Comparison of ENCODE assay signal across 23 cellular contexts in the genomic region with DNA sequence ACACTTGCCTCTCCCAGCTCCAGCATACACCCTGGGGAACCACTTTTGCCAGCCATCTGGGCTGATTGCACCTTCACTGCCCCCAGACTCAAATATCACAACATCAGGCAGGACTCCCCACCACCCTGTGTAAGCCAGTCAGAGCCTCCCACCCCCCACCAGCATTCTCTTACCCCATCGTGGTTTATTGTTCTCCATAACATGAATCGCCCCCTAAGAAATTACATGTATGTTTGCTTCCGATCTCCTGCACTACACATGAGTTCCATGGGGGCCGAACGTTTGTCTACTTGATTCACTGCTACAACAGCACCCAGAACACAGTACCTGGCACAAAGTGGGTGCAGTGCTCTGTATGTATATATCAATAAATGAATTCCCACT. TPM values are rescaled to one million over a fixed set of nuclear protein-coding genes. Genes with fewer than 3 reads are reported as not detected.
DNase-seq lines count a peak whose midpoint lies in the region; ATAC-seq and TF ChIP-seq lines count a peak whose summit lies in the region.
"Had no signal": no experiment of that assay in that cellular context is flagged by ENCODE, and none has a peak within 500 bp of the region (broad histone marks: within the 10 kb centered on the region; RNA-seq: fewer than 3 reads in every experiment).

No MANE protein-coding gene starts in this region.

- no peak overlapping the region for H2AFZ ChIP-seq in PC-9
- H2AFZ ChIP-seq in smooth muscle cell (ENCODE audit: low read depth), result no peak overlapping the region

- no peak for DNase-seq in Caco-2
- no peak for DNase-seq in PC-9
- no peak for DNase-seq in smooth muscle cell (lab: John Stamatoyannopoulos, UW; ENCODE audit: unreplicated experiment)
- DNase-seq in stimulated activated naive CD8-positive, alpha-beta T cell treated with anti-CD3 and anti-CD28 coated beads, Interleukin-15, amount 100 ng/mL, for 72 hours, result no peak
- no peak for DNase-seq in left ventricle myocardium inferior
- no peak for DNase-seq in activated CD4-positive, CD25-positive, alpha-beta regulatory T cell (lab: John Stamatoyannopoulos, UW)
- DNase-seq in MG63, result no peak
- DNase-seq: aorta; caudate nucleus; natural killer cell; NCI-H1105; NCI-H187 treated with DMSO at 0.1 percent for 48 hours; NCI-H2171 treated with DMSO at 0.1 percent for 48 hours; NCI-H524; NK-92 treated with Interleukin-12 subunit alpha and Interleukin-12 subunit beta, amount 100 ng/mL, for 24 hours; stimulated activated CD4-positive, alpha-beta T cell treated with anti-CD3 and anti-CD28 coated beads, Interleukin-4, amount 100 ng/mL, for 1 hour; SW 1271; T-helper 9 cell had no signal

- H3K27me3 Mint-ChIP-seq in Caco-2 (ENCODE audit: insufficient read depth, unreplicated experiment), result no peaks in the 10 kb centered on the region
- H3K27me3 Mint-ChIP-seq in dendritic cell treated with granulocyte-macrophage colony-stimulating factor and Interleukin-4, amounts not matched to agents 40 ng/mL and 50 ng/mL, for 4 days, result no peaks in the 10 kb centered on the region
- no peaks in the 10 kb centered on the region for H3K27me3 Mint-ChIP-seq in stimulated activated naive CD8-positive, alpha-beta T cell treated with anti-CD3 and anti-CD28 coated beads, Interleukin-15, amount 100 ng/mL, for 72 hours
- H3K27me3 Mint-ChIP-seq: activated naive CD8-positive, alpha-beta T cell; B cell had no signal

- H3K4me3 Mint-ChIP-seq in Caco-2 (ENCODE audit: unreplicated experiment), result peak overlapping the region; percentile 48
- no peak overlapping the region for H3K4me3 Mint-ChIP-seq in dendritic cell treated with granulocyte-macrophage colony-stimulating factor and Interleukin-4, amounts not matched to agents 40 ng/mL and 50 ng/mL, for 4 days
- no peak overlapping the region for H3K4me3 Mint-ChIP-seq in stimulated activated naive CD8-positive, alpha-beta T cell treated with anti-CD3 and anti-CD28 coated beads, Interleukin-15, amount 100 ng/mL, for 72 hours
- H3K4me3 Mint-ChIP-seq: activated naive CD8-positive, alpha-beta T cell; B cell; natural killer cell had no signal

- H3K9me3 ChIP-seq in Caco-2 (no peaks in the 10 kb centered on the region), PC-9 (ENCODE audit: insufficient read depth, low read depth) (no peaks in the 10 kb centered on the region), smooth muscle cell (replicated peaks; ENCODE audit: low read depth) (no peaks in the 10 kb centered on the region), left ventricle myocardium inferior (replicated peaks) (no peaks in the 10 kb centered on the region), MG63 (no peaks in the 10 kb centered on the region)
- H3K9me3 ChIP-seq: suprapubic skin had no signal

- BruUV-seq in Caco-2 (replicated peaks; lab: Mats Ljungman, UMichigan) (no TSS peak), PC-9 (replicated peaks; lab: Mats Ljungman, UMichigan) (no TSS peak)

- peak overlapping the region; percentile 83 for H3K27ac ChIP-seq in PC-9
- H3K27ac ChIP-seq in smooth muscle cell (ENCODE audit: low read depth), result peak overlapping the region; percentile 71
- H3K27ac ChIP-seq in left ventricle myocardium inferior (replicated peaks), result no peak overlapping the region

- H3K9me2 ChIP-seq in PC-9 (ENCODE audit: insufficient read depth), result no peaks in the 10 kb centered on the region

- no peak overlapping the region for H3K4me3 ChIP-seq in Caco-2 (ENCODE audit: low read depth, low read length)
- H3K4me3 ChIP-seq in PC-9, result no peak overlapping the region
- H3K4me3 ChIP-seq in smooth muscle cell, result no peak overlapping the region
- H3K4me3 ChIP-seq in left ventricle myocardium inferior, result no peak overlapping the region
- H3K4me3 ChIP-seq in MG63, result no peak overlapping the region
- H3K4me3 ChIP-seq: suprapubic skin had no signal

- H3K27ac Mint-ChIP-seq in Caco-2 (ENCODE audit: unreplicated experiment), result peak overlapping the region; percentile 84
- peak overlapping the region; percentile 82 for H3K27ac Mint-ChIP-seq in dendritic cell treated with granulocyte-macrophage colony-stimulating factor and Interleukin-4, amounts not matched to agents 40 ng/mL and 50 ng/mL, for 4 days
- H3K27ac Mint-ChIP-seq in stimulated activated naive CD8-positive, alpha-beta T cell treated with anti-CD3 and anti-CD28 coated beads, Interleukin-15, amount 100 ng/mL, for 72 hours, result no peak overlapping the region
- H3K27ac Mint-ChIP-seq: activated naive CD8-positive, alpha-beta T cell; B cell had no signal

- H3K79me2 ChIP-seq in PC-9 (ENCODE audit: low read depth) (peaks cover 71% of the 10 kb centered on the region), smooth muscle cell (ENCODE audit: low read depth) (peaks cover 99% of the 10 kb centered on the region)

- ATAC-seq in stimulated activated naive CD8-positive, alpha-beta T cell treated with anti-CD3 and anti-CD28 coated beads, Interleukin-15, amount 100 ng/mL, for 72 hours, result no peak
- ATAC-seq: natural killer cell, Panc1 had no signal

- H4K20me1 ChIP-seq in PC-9 (ENCODE audit: insufficient read depth), result no peaks in the 10 kb centered on the region
- H4K20me1 ChIP-seq in smooth muscle cell (ENCODE audit: low read depth), result peaks cover 93% of the 10 kb centered on the region

- TF ChIP-seq CTCF in Caco-2 (IDR thresholded peaks at IDR 0.05; ENCODE audit: insufficient read depth in 1 of 2, low read depth in 1 of 2, low read length in 1 of 2, severe bottlenecking in 1 of 2, unreplicated experiment in 1 of 2), result no peak
- no peak for TF ChIP-seq CTCF in PC-9 (conservative IDR thresholded peaks at IDR 0.05)
- TF ChIP-seq CTCF in smooth muscle cell (IDR thresholded peaks at IDR 0.05; ENCODE audit: borderline replicate concordance, insufficient read depth, poor library complexity, severe bottlenecking), result no peak
- no peak for TF ChIP-seq CTCF in left ventricle myocardium inferior (IDR thresholded peaks at IDR 0.05; ENCODE audit: borderline replicate concordance)

- POLR2A ChIA-PET in Caco-2 (lab: Charles Lee) (interaction anchor here (1.5 kb wide), 1 partner anchor 9 kb away, joined by 7 read pairs; no protein-coding TSS in a partner anchor), PC-9 (lab: Charles Lee; ENCODE audit: unreplicated experiment) (no interaction called here)

- H3K36me3 ChIP-seq in Caco-2 (ENCODE audit: control insufficient read depth, insufficient read depth, low read length), result peaks cover 2% of the 10 kb centered on the region; the same call in 1 of the 2 replicates
- no peaks in the 10 kb centered on the region; the same call in 1 of the 2 replicates for H3K36me3 ChIP-seq in PC-9 (ENCODE audit: low read depth)
- H3K36me3 ChIP-seq in smooth muscle cell (ENCODE audit: low read depth), result no peaks in the 10 kb centered on the region
- no peaks in the 10 kb centered on the region for H3K36me3 ChIP-seq in left ventricle myocardium inferior
- H3K36me3 ChIP-seq in MG63, result no peaks in the 10 kb centered on the region; the same call in none of the 2 replicates
- H3K36me3 ChIP-seq: suprapubic skin had no signal

- H3K4me1 ChIP-seq in Caco-2 (peaks cover 90% of the 10 kb centered on the region), PC-9 (replicated peaks; ENCODE audit: insufficient read depth) (peaks cover 68% of the 10 kb centered on the region), smooth muscle cell (ENCODE audit: low read depth) (peaks cover 10% of the 10 kb centered on the region), left ventricle myocardium inferior (peaks cover 77% of the 10 kb centered on the region)

- peaks cover 71% of the 10 kb centered on the region for H3K4me1 Mint-ChIP-seq in Caco-2 (ENCODE audit: low read depth, unreplicated experiment)
- peaks cover 62% of the 10 kb centered on the region for H3K4me1 Mint-ChIP-seq in dendritic cell treated with granulocyte-macrophage colony-stimulating factor and Interleukin-4, amounts not matched to agents 40 ng/mL and 50 ng/mL, for 4 days (ENCODE audit: low read depth)
- peaks cover 16% of the 10 kb centered on the region for H3K4me1 Mint-ChIP-seq in stimulated activated naive CD8-positive, alpha-beta T cell treated with anti-CD3 and anti-CD28 coated beads, Interleukin-15, amount 100 ng/mL, for 72 hours

- intact Hi-C loops in Caco-2 (cut with micrococcal nuclease; ENCODE audit: unreplicated experiment) (no loop called here), PC-9 (cut with micrococcal nuclease; ENCODE audit: unreplicated experiment) (no loop called here), left ventricle myocardium inferior (cut with micrococcal nuclease) (no loop called here)
- intact Hi-C loops in dendritic cell treated with granulocyte-macrophage colony-stimulating factor and Interleukin-4, amounts not matched to agents 40 ng/mL and 50 ng/mL, for 4 days (cut with micrococcal nuclease), result no loop called here

- no peaks in the 10 kb centered on the region for H3K27me3 ChIP-seq in Caco-2 (replicated peaks; ENCODE audit: control insufficient read depth, insufficient read depth, low read length)
- H3K27me3 ChIP-seq in PC-9 (ENCODE audit: insufficient read depth, low read depth), result no peaks in the 10 kb centered on the region
- no peaks in the 10 kb centered on the region for H3K27me3 ChIP-seq in smooth muscle cell (ENCODE audit: low read depth)
- no peaks in the 10 kb centered on the region for H3K27me3 ChIP-seq in left ventricle myocardium inferior (ENCODE audit: low read depth)
- no peaks in the 10 kb centered on the region for H3K27me3 ChIP-seq in MG63
- H3K27me3 ChIP-seq: suprapubic skin had no signal

- peaks cover 34% of the 10 kb centered on the region for H3K36me3 Mint-ChIP-seq in Caco-2 (ENCODE audit: insufficient read depth, unreplicated experiment)
- peaks cover 6% of the 10 kb centered on the region for H3K36me3 Mint-ChIP-seq in dendritic cell treated with granulocyte-macrophage colony-stimulating factor and Interleukin-4, amounts not matched to agents 40 ng/mL and 50 ng/mL, for 4 days (ENCODE audit: low read depth)
- H3K36me3 Mint-ChIP-seq: natural killer cell had no signal

- 90% methylated on average over 5 of the region's 5 CpGs for WGBS in smooth muscle cell (ENCODE audit: low lambda C conversion rate)

- peak overlapping the region; percentile 76 for H3K4me2 ChIP-seq in PC-9
- no peak overlapping the region for H3K4me2 ChIP-seq in smooth muscle cell

- CTCF ChIA-PET in Caco-2 (lab: Charles Lee), result interaction anchor here (0.8 to 1.3 kb wide), 3 partner anchors 29 to 39 kb away, joined by 4 to 16 read pairs (median 6); partner anchors contain the start of gene CREB3L2
- CTCF ChIA-PET in PC-9 (lab: Charles Lee), result interaction anchor here (1.5 kb wide), 1 partner anchor 60 kb away, joined by 5 read pairs; no protein-coding TSS in a partner anchor

- H3K9me3 Mint-ChIP-seq in Caco-2 (ENCODE audit: unreplicated experiment), result no peaks in the 10 kb centered on the region
- H3K9me3 Mint-ChIP-seq in dendritic cell treated with granulocyte-macrophage colony-stimulating factor and Interleukin-4, amounts not matched to agents 40 ng/mL and 50 ng/mL, for 4 days, result no peaks in the 10 kb centered on the region
- no peaks in the 10 kb centered on the region for H3K9me3 Mint-ChIP-seq in stimulated activated naive CD8-positive, alpha-beta T cell treated with anti-CD3 and anti-CD28 coated beads, Interleukin-15, amount 100 ng/mL, for 72 hours
- H3K9me3 Mint-ChIP-seq: natural killer cell had no signal

- no peak overlapping the region for H3K9ac ChIP-seq in smooth muscle cell (ENCODE audit: low read depth)

- H3F3A ChIP-seq in PC-9 (ENCODE audit: insufficient read depth, low read depth) (peaks cover 38% of the 10 kb centered on the region), smooth muscle cell (ENCODE audit: low read depth) (no peaks in the 10 kb centered on the region)

RNA-seq across cellular contexts. Expression of gene CREB3L2, which starts 39.4 kb away (rescaled TPM):
- total RNA-seq in Caco-2 (2022) (106 and 123 TPM in 2 replicates), PC-9 (2021) (41.2 and 41.9 TPM in 2 replicates), smooth muscle cell (46.4 and 69.1 TPM in 2 replicates), left ventricle myocardium inferior (28.9 TPM)
- polyA plus RNA-seq in smooth muscle cell, result 27.4 and 37.6 TPM in 2 replicates
- 5.0 and 6.0 TPM in 2 replicates for total RNA-seq in MG63 (2014; rRNA removed; shearing (Covaris generic); ENCODE audit: low replicate concordance)

Comparison
In these comparisons a context has a peak if more than half of its experiments do, and no peak if none do; other contexts are left out.
1. H3K27ac Mint-ChIP-seq: peak in Caco-2 (single experiment) and dendritic cell treated with granulocyte-macrophage colony-stimulating factor and Interleukin-4, amounts not matched to agents 40 ng/mL and 50 ng/mL, for 4 days (single experiment); none in stimulated activated naive CD8-positive, alpha-beta T cell treated with anti-CD3 and anti-CD28 coated beads, Interleukin-15, amount 100 ng/mL, for 72 hours (0 of 2).